ENCODE assay signal across 10 cellular contexts in genomic region chr19:16293133-16294085, GRCh38. TPM values are rescaled to one million over a fixed set of nuclear protein-coding genes. Genes with fewer than 3 reads are reported as not detected.
DNase-seq lines count a peak whose midpoint lies in the region; ATAC-seq and TF ChIP-seq lines count a peak whose summit lies in the region.
"Had no signal": no experiment of that assay in that cellular context is flagged by ENCODE, and none has a peak within 500 bp of the region (broad histone marks: within the 10 kb centered on the region; RNA-seq: fewer than 3 reads in every experiment).

No MANE protein-coding gene starts in this region.

- peak overlapping the region; percentile 34 to 51 for H3K9ac ChIP-seq in mucosa of rectum (ENCODE audit: low read depth in 1 of 2, low read length in 2 of 2)

- ATAC-seq in HG03045 (IDR thresholded peaks at IDR 0.05; ENCODE audit: unreplicated experiment) (no peak), GM18861 (IDR thresholded peaks at IDR 0.05; ENCODE audit: unreplicated experiment) (no peak)

- no peaks in the 10 kb centered on the region for H3K36me3 ChIP-seq in mucosa of rectum (ENCODE audit: control insufficient read depth in 2 of 2, insufficient read depth in 2 of 2, low read length in 2 of 2)

- POLR2A ChIA-PET in AG04450 (lab: Yijun Ruan, JAX): interaction anchor here (0.6 to 2.9 kb wide), 9 partner anchors 10 to 230 kb away, joined by 3 to 35 read pairs (median 5); partner anchors contain the start of gene KLF2

- DNase-seq in AG04450 (ENCODE audit: low read depth, low spot score) (peak; percentile 96), NCI-H2196 (lab: John Stamatoyannopoulos, UW; ENCODE audit: unreplicated experiment) (peak; percentile 28), coronary artery (ENCODE audit: low spot score) (peak; percentile 94), HT-29 (ENCODE audit: low spot score) (no peak)
- no peak for DNase-seq in activated naive CD4-positive, alpha-beta T cell treated with anti-CD3 and anti-CD28 coated beads, Interleukin-2, amount 50 U/mL, for 16 hours
- DNase-seq: DND-41, MM.1S had no signal

- H3K9me3 ChIP-seq in AG04450 (ENCODE audit: control insufficient read depth, insufficient read depth, low read length) (no peaks in the 10 kb centered on the region), mucosa of rectum (ENCODE audit: control insufficient read depth in 2 of 2, low read length in 2 of 2) (no peaks in the 10 kb centered on the region)

- peaks cover 12% of the 10 kb centered on the region for H3K27me3 ChIP-seq in AG04450 (ENCODE audit: control insufficient read depth, insufficient read depth, low read length)
- no peaks in the 10 kb centered on the region for H3K27me3 ChIP-seq in mucosa of rectum (ENCODE audit: control insufficient read depth in 2 of 2, insufficient read depth in 2 of 2, low read length in 2 of 2)

- TF ChIP-seq CTCF in AG04450 (IDR thresholded peaks at IDR 0.05; ENCODE audit: low read depth, low read length) (no peak), coronary artery (IDR thresholded peaks at IDR 0.05) (no peak)

- H3K27ac ChIP-seq in AG04450 (ENCODE audit: low read depth, low read length) (peak overlapping the region; percentile 99), coronary artery (peak overlapping the region; percentile 97), mucosa of rectum (ENCODE audit: low read depth in 2 of 2, low read length in 2 of 2) (peak overlapping the region; percentile 75 to 82)

- H3K4me1 ChIP-seq in mucosa of rectum (ENCODE audit: control insufficient read depth in 2 of 2, insufficient read depth in 2 of 2, low read length in 2 of 2): peaks cover 0 to 10% of the 10 kb centered on the region in 2 donors

- CTCF ChIA-PET in AG04450 (lab: Charles Lee): interaction anchor here (2.3 kb wide), 1 partner anchor 90 kb away, joined by 9 read pairs; no protein-coding TSS in a partner anchor

- H3K4me3 ChIP-seq in AG04450 (ENCODE audit: low read depth, low read length): peak overlapping the region; percentile 54
- peak overlapping the region; percentile 62 for H3K4me3 ChIP-seq in coronary artery
- peak overlapping the region in 1 of 2 donors; percentile 26 for H3K4me3 ChIP-seq in mucosa of rectum (ENCODE audit: low read length in 2 of 2)

RNA-seq across cellular contexts. Expression of gene KLF2, which starts 31.2 kb away (rescaled TPM):
- polyA plus RNA-seq in AG04450 (2011; rRNA removed): 0.60 and 1.5 TPM in 2 replicates
- polyA minus RNA-seq in AG04450 (2011; rRNA and poly(A)+ RNA removed): 1.2 and 1.4 TPM in 2 replicates
- total RNA-seq in HT-29 (2014; rRNA removed; shearing (Covaris generic)): 3.5 and 5.9 TPM in 2 replicates

Comparison
In these comparisons a context has a peak if more than half of its experiments do, and no peak if none do; other contexts are left out.
1. DNase-seq: peak in AG04450 (single experiment), NCI-H2196 (single experiment) and coronary artery (single experiment); none in HT-29 (single experiment) and activated naive CD4-positive, alpha-beta T cell treated with anti-CD3 and anti-CD28 coated beads, Interleukin-2, amount 50 U/mL, for 16 hours (single experiment).
2. Peak in every context shown above with its lines, with median percentiles within 50 percentile points of each other: H3K27ac ChIP-seq.